ENCODE assay signal across 1 cellular context in genomic region chr3:157445897-157446296, GRCh38.
TF ChIP-seq lines count a peak whose summit lies in the region.

No MANE protein-coding gene starts in this region.

TF ChIP-seq in K562, 482 proteins besides CTCF, POLR2A, EP300 and RAD21 (continued from another document and continues in another):
- TF ChIP-seq CUX1 (CRISPR knock-in tag; IDR thresholded peaks at IDR 0.05): no peak
- TF ChIP-seq ZNF197 (CRISPR knock-in tag; IDR thresholded peaks at IDR 0.05; ENCODE audit: low read depth): no peak
- no peak for TF ChIP-seq SNRNP70 (optimal IDR thresholded peaks at IDR 0.05; ENCODE audit: low read depth, low read length)
- TF ChIP-seq SNAPC5 (CRISPR knock-in tag; IDR thresholded peaks at IDR 0.05): no peak
- no peak for TF ChIP-seq CBFB (CRISPR knock-in tag; IDR thresholded peaks at IDR 0.05)
- no peak for TF ChIP-seq ZFP36 (IDR thresholded peaks at IDR 0.05; ENCODE audit: low read depth, low read length, partially characterized antibody)
- TF ChIP-seq ZNF76 (CRISPR knock-in tag; IDR thresholded peaks at IDR 0.05; ENCODE audit: borderline replicate concordance): no peak
- TF ChIP-seq ZNF124 (CRISPR knock-in tag; IDR thresholded peaks at IDR 0.05): no peak
- no peak for TF ChIP-seq E2F4 (CRISPR knock-in tag; IDR thresholded peaks at IDR 0.05; ENCODE audit: low read depth)
- TF ChIP-seq SRF (CRISPR knock-in tag; IDR thresholded peaks at IDR 0.05): no peak
- TF ChIP-seq TEAD4 (IDR thresholded peaks at IDR 0.05; ENCODE audit: low read length): peak; percentile 33; the same call in 1 of the 2 replicates
- TF ChIP-seq TEAD4 (CRISPR knock-in tag; IDR thresholded peaks at IDR 0.05; ENCODE audit: borderline replicate concordance): no peak
- TF ChIP-seq TOE1 (IDR thresholded peaks at IDR 0.05; ENCODE audit: borderline replicate concordance): no peak
- TF ChIP-seq TOE1 (CRISPR knock-in tag; IDR thresholded peaks at IDR 0.05; ENCODE audit: borderline replicate concordance, low read depth): no peak
- TF ChIP-seq, protein P1, sequence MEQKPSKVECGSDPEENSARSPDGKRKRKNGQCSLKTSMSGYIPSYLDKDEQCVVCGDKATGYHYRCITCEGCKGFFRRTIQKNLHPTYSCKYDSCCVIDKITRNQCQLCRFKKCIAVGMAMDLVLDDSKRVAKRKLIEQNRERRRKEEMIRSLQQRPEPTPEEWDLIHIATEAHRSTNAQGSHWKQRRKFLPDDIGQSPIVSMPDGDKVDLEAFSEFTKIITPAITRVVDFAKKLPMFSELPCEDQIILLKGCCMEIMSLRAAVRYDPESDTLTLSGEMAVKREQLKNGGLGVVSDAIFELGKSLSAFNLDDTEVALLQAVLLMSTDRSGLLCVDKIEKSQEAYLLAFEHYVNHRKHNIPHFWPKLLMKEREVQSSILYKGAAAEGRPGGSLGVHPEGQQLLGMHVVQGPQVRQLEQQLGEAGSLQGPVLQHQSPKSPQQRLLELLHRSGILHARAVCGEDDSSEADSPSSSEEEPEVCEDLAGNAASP (IDR thresholded peaks at IDR 0.05): no peak
- TF ChIP-seq BCL6 (CRISPR knock-in tag; IDR thresholded peaks at IDR 0.05): no peak
- TF ChIP-seq MCM7 (IDR thresholded peaks at IDR 0.05): no peak
- TF ChIP-seq FOXO4 (CRISPR knock-in tag; IDR thresholded peaks at IDR 0.05): no peak
- TF ChIP-seq TFAM (CRISPR knock-in tag; conservative IDR thresholded peaks at IDR 0.05): no peak
- TF ChIP-seq HMG20B (CRISPR knock-in tag; IDR thresholded peaks at IDR 0.05): no peak
- TF ChIP-seq, protein P2, sequence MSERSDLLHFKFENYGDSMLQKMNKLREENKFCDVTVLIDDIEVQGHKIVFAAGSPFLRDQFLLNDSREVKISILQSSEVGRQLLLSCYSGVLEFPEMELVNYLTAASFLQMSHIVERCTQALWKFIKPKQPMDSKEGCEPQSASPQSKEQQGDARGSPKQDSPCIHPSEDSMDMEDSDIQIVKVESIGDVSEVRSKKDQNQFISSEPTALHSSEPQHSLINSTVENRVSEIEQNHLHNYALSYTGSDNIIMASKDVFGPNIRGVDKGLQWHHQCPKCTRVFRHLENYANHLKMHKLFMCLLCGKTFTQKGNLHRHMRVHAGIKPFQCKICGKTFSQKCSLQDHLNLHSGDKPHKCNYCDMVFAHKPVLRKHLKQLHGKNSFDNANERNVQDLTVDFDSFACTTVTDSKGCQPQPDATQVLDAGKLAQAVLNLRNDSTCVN (CRISPR knock-in tag; IDR thresholded peaks at IDR 0.05): no peak
- no peak for TF ChIP-seq ZC3H8 (IDR thresholded peaks at IDR 0.05)
- no peak for TF ChIP-seq ZNF263 (CRISPR knock-in tag; IDR thresholded peaks at IDR 0.05; ENCODE audit: borderline replicate concordance)
- TF ChIP-seq ELF2 (CRISPR knock-in tag; IDR thresholded peaks at IDR 0.05): no peak
- TF ChIP-seq ZNF146 (CRISPR knock-in tag; IDR thresholded peaks at IDR 0.05; ENCODE audit: unreplicated experiment): no peak
- no peak for TF ChIP-seq TEAD2 (tag; IDR thresholded peaks at IDR 0.05)
- no peak for TF ChIP-seq XRCC3 (IDR thresholded peaks at IDR 0.05)
- TF ChIP-seq ELK3 (CRISPR knock-in tag; IDR thresholded peaks at IDR 0.05): no peak
- no peak for TF ChIP-seq GTF2A2 (tag; IDR thresholded peaks at IDR 0.05)
- TF ChIP-seq ZNF184 (CRISPR knock-in tag; IDR thresholded peaks at IDR 0.05): no peak
- no peak for TF ChIP-seq NBN (IDR thresholded peaks at IDR 0.05; ENCODE audit: low read depth)
- no peak for TF ChIP-seq ZNF830 (CRISPR knock-in tag; IDR thresholded peaks at IDR 0.05)
- no peak for TF ChIP-seq SMARCE1 (IDR thresholded peaks at IDR 0.05)
- TF ChIP-seq NR2C2 (CRISPR knock-in tag; IDR thresholded peaks at IDR 0.05): no peak
- TF ChIP-seq NR2C2 (tag; IDR thresholded peaks at IDR 0.05): no peak
- no peak for TF ChIP-seq NFE2 (IDR thresholded peaks at IDR 0.05; ENCODE audit: low read depth)
- TF ChIP-seq, protein P3, sequence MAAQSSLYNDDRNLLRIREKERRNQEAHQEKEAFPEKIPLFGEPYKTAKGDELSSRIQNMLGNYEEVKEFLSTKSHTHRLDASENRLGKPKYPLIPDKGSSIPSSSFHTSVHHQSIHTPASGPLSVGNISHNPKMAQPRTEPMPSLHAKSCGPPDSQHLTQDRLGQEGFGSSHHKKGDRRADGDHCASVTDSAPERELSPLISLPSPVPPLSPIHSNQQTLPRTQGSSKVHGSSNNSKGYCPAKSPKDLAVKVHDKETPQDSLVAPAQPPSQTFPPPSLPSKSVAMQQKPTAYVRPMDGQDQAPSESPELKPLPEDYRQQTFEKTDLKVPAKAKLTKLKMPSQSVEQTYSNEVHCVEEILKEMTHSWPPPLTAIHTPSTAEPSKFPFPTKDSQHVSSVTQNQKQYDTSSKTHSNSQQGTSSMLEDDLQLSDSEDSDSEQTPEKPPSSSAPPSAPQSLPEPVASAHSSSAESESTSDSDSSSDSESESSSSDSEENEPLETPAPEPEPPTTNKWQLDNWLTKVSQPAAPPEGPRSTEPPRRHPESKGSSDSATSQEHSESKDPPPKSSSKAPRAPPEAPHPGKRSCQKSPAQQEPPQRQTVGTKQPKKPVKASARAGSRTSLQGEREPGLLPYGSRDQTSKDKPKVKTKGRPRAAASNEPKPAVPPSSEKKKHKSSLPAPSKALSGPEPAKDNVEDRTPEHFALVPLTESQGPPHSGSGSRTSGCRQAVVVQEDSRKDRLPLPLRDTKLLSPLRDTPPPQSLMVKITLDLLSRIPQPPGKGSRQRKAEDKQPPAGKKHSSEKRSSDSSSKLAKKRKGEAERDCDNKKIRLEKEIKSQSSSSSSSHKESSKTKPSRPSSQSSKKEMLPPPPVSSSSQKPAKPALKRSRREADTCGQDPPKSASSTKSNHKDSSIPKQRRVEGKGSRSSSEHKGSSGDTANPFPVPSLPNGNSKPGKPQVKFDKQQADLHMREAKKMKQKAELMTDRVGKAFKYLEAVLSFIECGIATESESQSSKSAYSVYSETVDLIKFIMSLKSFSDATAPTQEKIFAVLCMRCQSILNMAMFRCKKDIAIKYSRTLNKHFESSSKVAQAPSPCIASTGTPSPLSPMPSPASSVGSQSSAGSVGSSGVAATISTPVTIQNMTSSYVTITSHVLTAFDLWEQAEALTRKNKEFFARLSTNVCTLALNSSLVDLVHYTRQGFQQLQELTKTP (IDR thresholded peaks at IDR 0.05; ENCODE audit: low read depth in 1 of 2, partially characterized antibody in 2 of 2): no peak
- TF ChIP-seq ZNF133 (CRISPR knock-in tag; IDR thresholded peaks at IDR 0.05): no peak
- TF ChIP-seq HLTF (IDR thresholded peaks at IDR 0.05): no peak
- TF ChIP-seq SAFB (IDR thresholded peaks at IDR 0.05; ENCODE audit: borderline replicate concordance, low read depth, low read length): no peak
- no peak for TF ChIP-seq TGIF2 (CRISPR knock-in tag; IDR thresholded peaks at IDR 0.05)
- no peak for TF ChIP-seq CEBPG (CRISPR knock-in tag; IDR thresholded peaks at IDR 0.05)
- peak; percentile 94 to 97 for TF ChIP-seq CEBPG (tag; conservative IDR thresholded peaks at IDR 0.05 in 1 of 2, IDR thresholded peaks at IDR 0.05 in 1 of 2)
- TF ChIP-seq STAT5A (IDR thresholded peaks at IDR 0.05; ENCODE audit: borderline replicate concordance, low read length): no peak
- no peak for TF ChIP-seq BRD4 (IDR thresholded peaks at IDR 0.05)
- no peak for TF ChIP-seq HDAC1 (IDR thresholded peaks at IDR 0.05)
- TF ChIP-seq FOXP1 (CRISPR knock-in tag; IDR thresholded peaks at IDR 0.05): no peak
- no peak for TF ChIP-seq HMG20A (CRISPR knock-in tag; conservative IDR thresholded peaks at IDR 0.05)
- peak; percentile 15 for TF ChIP-seq CCNT2 (IDR thresholded peaks at IDR 0.05; ENCODE audit: borderline replicate concordance, extremely low read depth, insufficient read length, low read depth, low read length)
- no peak for TF ChIP-seq NR2F6 (CRISPR knock-in tag; IDR thresholded peaks at IDR 0.05)
- TF ChIP-seq ARHGAP35 (IDR thresholded peaks at IDR 0.05; ENCODE audit: partially characterized antibody): no peak
- TF ChIP-seq, protein P4, sequence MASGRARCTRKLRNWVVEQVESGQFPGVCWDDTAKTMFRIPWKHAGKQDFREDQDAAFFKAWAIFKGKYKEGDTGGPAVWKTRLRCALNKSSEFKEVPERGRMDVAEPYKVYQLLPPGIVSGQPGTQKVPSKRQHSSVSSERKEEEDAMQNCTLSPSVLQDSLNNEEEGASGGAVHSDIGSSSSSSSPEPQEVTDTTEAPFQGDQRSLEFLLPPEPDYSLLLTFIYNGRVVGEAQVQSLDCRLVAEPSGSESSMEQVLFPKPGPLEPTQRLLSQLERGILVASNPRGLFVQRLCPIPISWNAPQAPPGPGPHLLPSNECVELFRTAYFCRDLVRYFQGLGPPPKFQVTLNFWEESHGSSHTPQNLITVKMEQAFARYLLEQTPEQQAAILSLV (tag; IDR thresholded peaks at IDR 0.05): peak; percentile 66
- TF ChIP-seq TRIM24 (IDR thresholded peaks at IDR 0.05): peak in 1 of 2 experiments; percentile 57; a peak in 1 of 4 replicates
- peak; percentile 99 for TF ChIP-seq CEBPB (tag; IDR thresholded peaks at IDR 0.05)
- TF ChIP-seq ZBED1 (IDR thresholded peaks at IDR 0.05): no peak
- TF ChIP-seq, protein P5, sequence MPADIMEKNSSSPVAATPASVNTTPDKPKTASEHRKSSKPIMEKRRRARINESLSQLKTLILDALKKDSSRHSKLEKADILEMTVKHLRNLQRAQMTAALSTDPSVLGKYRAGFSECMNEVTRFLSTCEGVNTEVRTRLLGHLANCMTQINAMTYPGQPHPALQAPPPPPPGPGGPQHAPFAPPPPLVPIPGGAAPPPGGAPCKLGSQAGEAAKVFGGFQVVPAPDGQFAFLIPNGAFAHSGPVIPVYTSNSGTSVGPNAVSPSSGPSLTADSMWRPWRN (IDR thresholded peaks at IDR 0.05; ENCODE audit: low read depth): no peak
- no peak for TF ChIP-seq EP400 (IDR thresholded peaks at IDR 0.05)
